ENCODE assay signal across 1 cellular context in the genomic region with DNA sequence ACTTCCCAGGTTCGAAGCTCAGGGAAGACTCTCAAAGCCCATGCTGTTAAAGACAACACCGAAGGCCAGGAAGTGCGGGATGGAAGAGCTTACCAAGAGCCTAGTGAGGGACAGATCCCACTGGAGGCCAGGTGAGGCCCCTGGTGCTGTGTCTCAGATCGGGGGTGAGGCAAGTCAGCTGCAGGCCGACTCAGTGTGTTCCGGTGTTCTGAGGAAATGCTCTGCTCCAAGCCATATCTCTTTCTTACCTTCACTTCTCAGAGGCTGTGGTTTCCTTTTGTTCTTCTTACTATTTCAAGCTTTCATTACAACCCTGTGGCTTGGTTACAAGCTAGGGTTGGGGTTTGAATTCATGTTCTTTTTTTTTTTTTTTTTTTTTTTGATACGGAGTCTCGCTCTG.
TF ChIP-seq lines count a peak whose summit lies in the region.

No MANE protein-coding gene starts in this region.

TF ChIP-seq in GM23338, 12 proteins besides CTCF, POLR2A, EP300 and RAD21 (continued from another document):
- TF ChIP-seq, protein P1, sequence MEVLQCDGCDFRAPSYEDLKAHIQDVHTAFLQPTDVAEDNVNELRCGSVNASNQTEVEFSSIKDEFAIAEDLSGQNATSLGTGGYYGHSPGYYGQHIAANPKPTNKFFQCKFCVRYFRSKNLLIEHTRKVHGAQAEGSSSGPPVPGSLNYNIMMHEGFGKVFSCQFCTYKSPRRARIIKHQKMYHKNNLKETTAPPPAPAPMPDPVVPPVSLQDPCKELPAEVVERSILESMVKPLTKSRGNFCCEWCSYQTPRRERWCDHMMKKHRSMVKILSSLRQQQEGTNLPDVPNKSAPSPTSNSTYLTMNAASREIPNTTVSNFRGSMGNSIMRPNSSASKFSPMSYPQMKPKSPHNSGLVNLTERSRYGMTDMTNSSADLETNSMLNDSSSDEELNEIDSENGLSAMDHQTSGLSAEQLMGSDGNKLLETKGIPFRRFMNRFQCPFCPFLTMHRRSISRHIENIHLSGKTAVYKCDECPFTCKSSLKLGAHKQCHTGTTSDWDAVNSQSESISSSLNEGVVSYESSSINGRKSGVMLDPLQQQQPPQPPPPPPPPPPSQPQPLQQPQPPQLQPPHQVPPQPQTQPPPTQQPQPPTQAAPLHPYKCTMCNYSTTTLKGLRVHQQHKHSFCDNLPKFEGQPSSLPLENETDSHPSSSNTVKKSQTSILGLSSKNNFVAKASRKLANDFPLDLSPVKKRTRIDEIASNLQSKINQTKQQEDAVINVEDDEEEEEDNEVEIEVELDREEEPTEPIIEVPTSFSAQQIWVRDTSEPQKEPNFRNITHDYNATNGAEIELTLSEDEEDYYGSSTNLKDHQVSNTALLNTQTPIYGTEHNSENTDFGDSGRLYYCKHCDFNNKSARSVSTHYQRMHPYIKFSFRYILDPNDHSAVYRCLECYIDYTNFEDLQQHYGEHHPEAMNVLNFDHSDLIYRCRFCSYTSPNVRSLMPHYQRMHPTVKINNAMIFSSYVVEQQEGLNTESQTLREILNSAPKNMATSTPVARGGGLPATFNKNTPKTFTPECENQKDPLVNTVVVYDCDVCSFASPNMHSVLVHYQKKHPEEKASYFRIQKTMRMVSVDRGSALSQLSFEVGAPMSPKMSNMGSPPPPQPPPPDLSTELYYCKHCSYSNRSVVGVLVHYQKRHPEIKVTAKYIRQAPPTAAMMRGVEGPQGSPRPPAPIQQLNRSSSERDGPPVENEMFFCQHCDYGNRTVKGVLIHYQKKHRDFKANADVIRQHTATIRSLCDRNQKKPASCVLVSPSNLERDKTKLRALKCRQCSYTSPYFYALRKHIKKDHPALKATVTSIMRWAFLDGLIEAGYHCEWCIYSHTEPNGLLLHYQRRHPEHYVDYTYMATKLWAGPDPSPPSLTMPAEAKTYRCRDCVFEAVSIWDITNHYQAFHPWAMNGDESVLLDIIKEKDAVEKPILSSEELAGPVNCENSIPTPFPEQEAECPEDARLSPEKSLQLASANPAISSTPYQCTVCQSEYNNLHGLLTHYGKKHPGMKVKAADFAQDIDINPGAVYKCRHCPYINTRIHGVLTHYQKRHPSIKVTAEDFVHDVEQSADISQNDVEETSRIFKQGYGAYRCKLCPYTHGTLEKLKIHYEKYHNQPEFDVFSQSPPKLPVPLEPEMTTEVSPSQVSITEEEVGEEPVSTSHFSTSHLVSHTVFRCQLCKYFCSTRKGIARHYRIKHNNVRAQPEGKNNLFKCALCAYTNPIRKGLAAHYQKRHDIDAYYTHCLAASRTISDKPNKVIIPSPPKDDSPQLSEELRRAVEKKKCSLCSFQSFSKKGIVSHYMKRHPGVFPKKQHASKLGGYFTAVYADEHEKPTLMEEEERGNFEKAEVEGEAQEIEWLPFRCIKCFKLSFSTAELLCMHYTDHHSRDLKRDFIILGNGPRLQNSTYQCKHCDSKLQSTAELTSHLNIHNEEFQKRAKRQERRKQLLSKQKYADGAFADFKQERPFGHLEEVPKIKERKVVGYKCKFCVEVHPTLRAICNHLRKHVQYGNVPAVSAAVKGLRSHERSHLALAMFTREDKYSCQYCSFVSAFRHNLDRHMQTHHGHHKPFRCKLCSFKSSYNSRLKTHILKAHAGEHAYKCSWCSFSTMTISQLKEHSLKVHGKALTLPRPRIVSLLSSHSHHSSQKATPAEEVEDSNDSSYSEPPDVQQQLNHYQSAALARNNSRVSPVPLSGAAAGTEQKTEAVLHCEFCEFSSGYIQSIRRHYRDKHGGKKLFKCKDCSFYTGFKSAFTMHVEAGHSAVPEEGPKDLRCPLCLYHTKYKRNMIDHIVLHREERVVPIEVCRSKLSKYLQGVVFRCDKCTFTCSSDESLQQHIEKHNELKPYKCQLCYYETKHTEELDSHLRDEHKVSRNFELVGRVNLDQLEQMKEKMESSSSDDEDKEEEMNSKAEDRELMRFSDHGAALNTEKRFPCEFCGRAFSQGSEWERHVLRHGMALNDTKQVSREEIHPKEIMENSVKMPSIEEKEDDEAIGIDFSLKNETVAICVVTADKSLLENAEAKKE (CRISPR knock-in tag; IDR thresholded peaks at IDR 0.05), result no peak
- TF ChIP-seq, protein P2, sequence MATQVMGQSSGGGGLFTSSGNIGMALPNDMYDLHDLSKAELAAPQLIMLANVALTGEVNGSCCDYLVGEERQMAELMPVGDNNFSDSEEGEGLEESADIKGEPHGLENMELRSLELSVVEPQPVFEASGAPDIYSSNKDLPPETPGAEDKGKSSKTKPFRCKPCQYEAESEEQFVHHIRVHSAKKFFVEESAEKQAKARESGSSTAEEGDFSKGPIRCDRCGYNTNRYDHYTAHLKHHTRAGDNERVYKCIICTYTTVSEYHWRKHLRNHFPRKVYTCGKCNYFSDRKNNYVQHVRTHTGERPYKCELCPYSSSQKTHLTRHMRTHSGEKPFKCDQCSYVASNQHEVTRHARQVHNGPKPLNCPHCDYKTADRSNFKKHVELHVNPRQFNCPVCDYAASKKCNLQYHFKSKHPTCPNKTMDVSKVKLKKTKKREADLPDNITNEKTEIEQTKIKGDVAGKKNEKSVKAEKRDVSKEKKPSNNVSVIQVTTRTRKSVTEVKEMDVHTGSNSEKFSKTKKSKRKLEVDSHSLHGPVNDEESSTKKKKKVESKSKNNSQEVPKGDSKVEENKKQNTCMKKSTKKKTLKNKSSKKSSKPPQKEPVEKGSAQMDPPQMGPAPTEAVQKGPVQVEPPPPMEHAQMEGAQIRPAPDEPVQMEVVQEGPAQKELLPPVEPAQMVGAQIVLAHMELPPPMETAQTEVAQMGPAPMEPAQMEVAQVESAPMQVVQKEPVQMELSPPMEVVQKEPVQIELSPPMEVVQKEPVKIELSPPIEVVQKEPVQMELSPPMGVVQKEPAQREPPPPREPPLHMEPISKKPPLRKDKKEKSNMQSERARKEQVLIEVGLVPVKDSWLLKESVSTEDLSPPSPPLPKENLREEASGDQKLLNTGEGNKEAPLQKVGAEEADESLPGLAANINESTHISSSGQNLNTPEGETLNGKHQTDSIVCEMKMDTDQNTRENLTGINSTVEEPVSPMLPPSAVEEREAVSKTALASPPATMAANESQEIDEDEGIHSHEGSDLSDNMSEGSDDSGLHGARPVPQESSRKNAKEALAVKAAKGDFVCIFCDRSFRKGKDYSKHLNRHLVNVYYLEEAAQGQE (IDR thresholded peaks at IDR 0.05; ENCODE audit: unreplicated experiment), result no peak
- TF ChIP-seq, protein P3, sequence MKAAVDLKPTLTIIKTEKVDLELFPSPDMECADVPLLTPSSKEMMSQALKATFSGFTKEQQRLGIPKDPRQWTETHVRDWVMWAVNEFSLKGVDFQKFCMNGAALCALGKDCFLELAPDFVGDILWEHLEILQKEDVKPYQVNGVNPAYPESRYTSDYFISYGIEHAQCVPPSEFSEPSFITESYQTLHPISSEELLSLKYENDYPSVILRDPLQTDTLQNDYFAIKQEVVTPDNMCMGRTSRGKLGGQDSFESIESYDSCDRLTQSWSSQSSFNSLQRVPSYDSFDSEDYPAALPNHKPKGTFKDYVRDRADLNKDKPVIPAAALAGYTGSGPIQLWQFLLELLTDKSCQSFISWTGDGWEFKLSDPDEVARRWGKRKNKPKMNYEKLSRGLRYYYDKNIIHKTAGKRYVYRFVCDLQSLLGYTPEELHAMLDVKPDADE (IDR thresholded peaks at IDR 0.05), result no peak
TF ChIP-seq in GM23338: peak in this region for 0.
